Comparison of ENCODE assay signal across 15 cellular contexts in the genomic region with DNA sequence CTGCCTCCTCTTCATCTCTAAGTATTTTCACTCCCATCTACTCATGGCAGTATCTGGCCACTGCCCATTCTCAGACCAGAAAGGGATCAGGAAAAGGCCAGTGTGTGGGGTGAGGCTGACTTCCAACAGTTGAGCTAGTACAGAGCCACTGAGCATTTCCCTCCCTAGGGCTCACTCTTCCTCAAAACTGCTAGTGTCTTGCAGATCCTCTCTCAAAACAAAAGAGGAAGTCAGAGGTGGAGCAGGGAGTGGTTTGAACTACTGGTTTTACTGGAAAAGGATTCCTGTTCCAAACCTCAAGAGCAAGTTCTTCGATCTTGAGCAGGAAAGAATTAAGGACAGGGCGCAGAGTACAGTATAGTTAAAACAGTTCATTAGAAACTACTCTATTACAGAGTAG. TPM values are rescaled to one million over a fixed set of nuclear protein-coding genes. Genes with fewer than 3 reads are reported as not detected.
DNase-seq lines count a peak whose midpoint lies in the region; ATAC-seq and TF ChIP-seq lines count a peak whose summit lies in the region.
"Had no signal": no experiment of that assay in that cellular context is flagged by ENCODE, and none has a peak within 500 bp of the region (broad histone marks: within the 10 kb centered on the region; RNA-seq: fewer than 3 reads in every experiment).

No MANE protein-coding gene starts in this region.

- no peaks in the 10 kb centered on the region for H3K36me3 ChIP-seq in OCI-LY3 (replicated peaks; ENCODE audit: low read depth, low read length)
- H3K36me3 ChIP-seq in gastroesophageal sphincter, result no peaks in the 10 kb centered on the region
- H3K36me3 ChIP-seq in thyroid gland, result no peaks in the 10 kb centered on the region

- H3K36me3 Mint-ChIP-seq in activated naive CD4-positive, alpha-beta T cell treated with anti-CD3 and anti-CD28 coated beads, Interleukin-2, amount 50 U/mL, for 24 hours, result no peaks in the 10 kb centered on the region
- no peaks in the 10 kb centered on the region for H3K36me3 Mint-ChIP-seq in stimulated activated memory B cell treated with anti-CD40 and anti-IgM and Interleukin-4, amounts not matched to agents 10 μg/mL and 1 μg/mL and 100 μg/mL, for 72 hours

- 33 to 88% methylated on average over 2 of the region's 2 CpGs for WGBS in gastroesophageal sphincter (ENCODE audit: low coverage in 1 of 2), 2 donors
- WGBS in thyroid gland, 2 donors, result 38 to 83% methylated on average over 2 of the region's 2 CpGs

- peak overlapping the region; percentile 76 for H3K27ac Mint-ChIP-seq in activated naive CD4-positive, alpha-beta T cell treated with anti-CD3 and anti-CD28 coated beads, Interleukin-2, amount 50 U/mL, for 24 hours
- peak overlapping the region; percentile 39 for H3K27ac Mint-ChIP-seq in stimulated activated memory B cell treated with anti-CD40 and anti-IgM and Interleukin-4, amounts not matched to agents 10 μg/mL and 1 μg/mL and 100 μg/mL, for 72 hours
- H3K27ac Mint-ChIP-seq: activated naive CD8-positive, alpha-beta T cell treated with anti-CD3 and anti-CD28 coated beads, Interleukin-2, amount 10 ng/mL, durations not matched to agents 7 days and 5 days had no signal

- TF ChIP-seq CTCF in OCI-LY3 (IDR thresholded peaks at IDR 0.05; ENCODE audit: low read depth, low read length) (no peak), gastroesophageal sphincter (IDR thresholded peaks at IDR 0.05) (no peak), thyroid gland (IDR thresholded peaks at IDR 0.05) (no peak)

- no peak overlapping the region for H3K4me3 Mint-ChIP-seq in activated naive CD4-positive, alpha-beta T cell treated with anti-CD3 and anti-CD28 coated beads, Interleukin-2, amount 50 U/mL, for 24 hours
- H3K4me3 Mint-ChIP-seq in stimulated activated memory B cell treated with anti-CD40 and anti-IgM and Interleukin-4, amounts not matched to agents 10 μg/mL and 1 μg/mL and 100 μg/mL, for 72 hours, result peak overlapping the region; percentile 49
- H3K4me3 Mint-ChIP-seq: activated naive CD8-positive, alpha-beta T cell treated with anti-CD3 and anti-CD28 coated beads, Interleukin-2, amount 10 ng/mL, durations not matched to agents 7 days and 5 days had no signal

- H3K27me3 ChIP-seq in OCI-LY3 (ENCODE audit: low read depth, low read length) (no peaks in the 10 kb centered on the region), gastroesophageal sphincter (no peaks in the 10 kb centered on the region), thyroid gland (no peaks in the 10 kb centered on the region)

- H3K4me3 ChIP-seq in OCI-LY3 (ENCODE audit: low read length) (peak overlapping the region; percentile 7; the same call in 1 of the 2 replicates), gastroesophageal sphincter (no peak overlapping the region), thyroid gland (replicated peaks in 1 of 3) (no peak overlapping the region)

- H2AFZ ChIP-seq in OCI-LY3 (ENCODE audit: low read depth, low read length), result no peak overlapping the region

- ATAC-seq in gastroesophageal sphincter (peak; percentile 41), HG02840 (IDR thresholded peaks at IDR 0.05; ENCODE audit: low FRiP score, unreplicated experiment) (no peak)
- peak; percentile 24 for ATAC-seq in stimulated activated memory B cell treated with anti-CD40 and anti-IgM and Interleukin-4, amounts not matched to agents 10 μg/mL and 1 μg/mL and 100 μg/mL, for 72 hours

- H3K27ac ChIP-seq in OCI-LY3 (ENCODE audit: low read length), result peak overlapping the region; percentile 11; the same call in 1 of the 2 replicates
- no peak overlapping the region for H3K27ac ChIP-seq in gastroesophageal sphincter
- no peak overlapping the region for H3K27ac ChIP-seq in thyroid gland

- H3K79me2 ChIP-seq in OCI-LY3 (ENCODE audit: low read length), result no peaks in the 10 kb centered on the region

- no peaks in the 10 kb centered on the region for H3K9me3 Mint-ChIP-seq in activated naive CD4-positive, alpha-beta T cell treated with anti-CD3 and anti-CD28 coated beads, Interleukin-2, amount 50 U/mL, for 24 hours
- peaks cover 7% of the 10 kb centered on the region for H3K9me3 Mint-ChIP-seq in stimulated activated memory B cell treated with anti-CD40 and anti-IgM and Interleukin-4, amounts not matched to agents 10 μg/mL and 1 μg/mL and 100 μg/mL, for 72 hours

- no peak for TF ChIP-seq EP300 in gastroesophageal sphincter (IDR thresholded peaks at IDR 0.05)

- H3K4me2 ChIP-seq in OCI-LY3 (ENCODE audit: low read length), result peak overlapping the region; percentile 41

- peaks cover 60% of the 10 kb centered on the region for H3K4me1 Mint-ChIP-seq in activated naive CD4-positive, alpha-beta T cell treated with anti-CD3 and anti-CD28 coated beads, Interleukin-2, amount 50 U/mL, for 24 hours
- H3K4me1 Mint-ChIP-seq in stimulated activated memory B cell treated with anti-CD40 and anti-IgM and Interleukin-4, amounts not matched to agents 10 μg/mL and 1 μg/mL and 100 μg/mL, for 72 hours, result peaks cover 50% of the 10 kb centered on the region

- TF ChIP-seq POLR2A in gastroesophageal sphincter (IDR thresholded peaks at IDR 0.05) (no peak), thyroid gland (IDR thresholded peaks at IDR 0.05) (no peak)

- H3K9ac ChIP-seq in OCI-LY3 (ENCODE audit: low read length), result no peak overlapping the region

- intact Hi-C loops in thyroid gland (cut with DNase I), result no loop called here

- H4K20me1 ChIP-seq in OCI-LY3 (ENCODE audit: insufficient read depth, low read length), result no peaks in the 10 kb centered on the region

- H3K4me1 ChIP-seq in OCI-LY3 (ENCODE audit: low read length) (peaks cover 44% of the 10 kb centered on the region), gastroesophageal sphincter (no peaks in the 10 kb centered on the region), thyroid gland (peaks cover 7 to 14% of the 10 kb centered on the region in 2 donors)

- no peak for DNase-seq in activated naive CD4-positive, alpha-beta T cell treated with anti-CD3 and anti-CD28 coated beads, Interleukin-2, amount 50 U/mL, for 16 hours
- DNase-seq in thyroid gland (no peak), NCI-H510A treated with DMSO at 0.1 percent for 48 hours (lab: John Stamatoyannopoulos, UW) (no peak)
- DNase-seq: ACHN; activated naive CD8-positive, alpha-beta T cell treated with anti-CD3 and anti-CD28 coated beads, Interleukin-2, amount 10 ng/mL, durations not matched to agents 7 days and 5 days; EL; NCI-H226; SHP77 treated with DMSO at 0.1 percent for 48 hours had no signal

- H3K27me3 Mint-ChIP-seq in activated naive CD4-positive, alpha-beta T cell treated with anti-CD3 and anti-CD28 coated beads, Interleukin-2, amount 50 U/mL, for 24 hours, result no peaks in the 10 kb centered on the region
- H3K27me3 Mint-ChIP-seq in stimulated activated memory B cell treated with anti-CD40 and anti-IgM and Interleukin-4, amounts not matched to agents 10 μg/mL and 1 μg/mL and 100 μg/mL, for 72 hours, result no peaks in the 10 kb centered on the region
- H3K27me3 Mint-ChIP-seq: activated naive CD8-positive, alpha-beta T cell treated with anti-CD3 and anti-CD28 coated beads, Interleukin-2, amount 10 ng/mL, durations not matched to agents 7 days and 5 days had no signal

- H3K9me3 ChIP-seq in OCI-LY3 (ENCODE audit: insufficient read depth, low read length) (no peaks in the 10 kb centered on the region), gastroesophageal sphincter (no peaks in the 10 kb centered on the region), thyroid gland (no peaks in the 10 kb centered on the region)

RNA-seq across cellular contexts. Expression of gene RNASE10, which starts 11.7 kb away (rescaled TPM):
- total RNA-seq in gastroesophageal sphincter, result under 1 TPM in 1 of 4 donors, not detected in 3; 0.58 TPM
- not detected for total RNA-seq in thyroid gland
- total RNA-seq: dermis microvascular lymphatic vessel endothelial cell, temporal lobe had no signal

RNA-seq across cellular contexts. Expression of gene PNP, which starts 24.4 kb away (rescaled TPM):
- 10 to 100 TPM in 3 of 4 donors, 1 to 10 TPM in 1; 3.0 to 71.2 (median 19.9) TPM for total RNA-seq in gastroesophageal sphincter
- 10 to 100 TPM; 13.9 to 29.3 (median 18.7) TPM for total RNA-seq in thyroid gland

RNA-seq across cellular contexts. Expression of gene PIP4P1, which starts 32.4 kb away (rescaled TPM):
- total RNA-seq in gastroesophageal sphincter (10 to 100 TPM; 12.2 to 23.2 (median 20.1) TPM), thyroid gland (10 to 100 TPM; 15.4 to 29.1 (median 23.1) TPM)

RNA-seq across cellular contexts. Expression of gene APEX1, which starts 38.6 kb away (rescaled TPM):
- 100 to 1,000 TPM in 1 of 4 donors, 10 to 100 TPM in 3; 86.2 to 120 (median 98.0) TPM for total RNA-seq in gastroesophageal sphincter
- total RNA-seq in thyroid gland, result 100 to 1,000 TPM; 133 to 179 (median 142) TPM

RNA-seq across cellular contexts. Expression of gene OSGEP, which starts 39.0 kb away (rescaled TPM):
- 10 to 100 TPM; 28.2 to 44.4 (median 34.4) TPM for total RNA-seq in gastroesophageal sphincter
- total RNA-seq in thyroid gland, result 10 to 100 TPM; 56.7 to 88.8 (median 75.0) TPM
